In the genomic region with DNA sequence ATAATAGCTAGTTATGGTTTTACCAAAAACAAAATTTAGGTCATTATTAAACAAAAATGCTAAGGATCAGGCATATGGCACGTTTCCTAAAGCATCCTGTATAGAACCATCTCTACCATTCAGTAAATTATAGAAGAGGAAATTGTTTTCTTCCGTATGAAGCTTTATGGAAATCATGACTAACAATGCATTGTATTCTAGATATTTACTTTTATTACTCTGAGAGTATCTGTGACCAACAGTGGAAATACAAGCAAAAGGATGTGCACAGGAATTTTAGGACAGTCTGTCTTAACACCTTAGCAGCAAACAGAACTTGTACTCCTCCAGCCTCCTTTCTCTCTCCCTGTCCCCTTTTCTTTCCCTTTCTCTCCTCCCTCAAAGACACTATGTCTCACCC, we compare ENCODE assay signal across 2 cellular contexts.
TF ChIP-seq lines count a peak whose summit lies in the region.

No MANE protein-coding gene starts in this region.

TF ChIP-seq in IMR-90, 13 proteins besides CTCF, POLR2A, EP300 and RAD21:
- no peak for TF ChIP-seq RCOR1 (IDR thresholded peaks at IDR 0.05; ENCODE audit: insufficient replicate concordance, low read length)
- no peak for TF ChIP-seq CEBPB (IDR thresholded peaks at IDR 0.05; ENCODE audit: low read depth, low read length)
- TF ChIP-seq SMC3 (IDR thresholded peaks at IDR 0.05; ENCODE audit: low read depth, low read length) = no peak
- TF ChIP-seq MXI1 (IDR thresholded peaks at IDR 0.05; ENCODE audit: borderline replicate concordance, low read depth, low read length) = no peak
- TF ChIP-seq USF2 (IDR thresholded peaks at IDR 0.05; ENCODE audit: low read depth, low read length) = no peak
- no peak for TF ChIP-seq MAZ (IDR thresholded peaks at IDR 0.05; ENCODE audit: borderline replicate concordance, low read depth, low read length)
- no peak for TF ChIP-seq RFX5 (IDR thresholded peaks at IDR 0.05; ENCODE audit: low read depth, low read length)
- TF ChIP-seq, protein P1, sequence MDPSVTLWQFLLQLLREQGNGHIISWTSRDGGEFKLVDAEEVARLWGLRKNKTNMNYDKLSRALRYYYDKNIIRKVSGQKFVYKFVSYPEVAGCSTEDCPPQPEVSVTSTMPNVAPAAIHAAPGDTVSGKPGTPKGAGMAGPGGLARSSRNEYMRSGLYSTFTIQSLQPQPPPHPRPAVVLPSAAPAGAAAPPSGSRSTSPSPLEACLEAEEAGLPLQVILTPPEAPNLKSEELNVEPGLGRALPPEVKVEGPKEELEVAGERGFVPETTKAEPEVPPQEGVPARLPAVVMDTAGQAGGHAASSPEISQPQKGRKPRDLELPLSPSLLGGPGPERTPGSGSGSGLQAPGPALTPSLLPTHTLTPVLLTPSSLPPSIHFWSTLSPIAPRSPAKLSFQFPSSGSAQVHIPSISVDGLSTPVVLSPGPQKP (IDR thresholded peaks at IDR 0.05; ENCODE audit: borderline replicate concordance, low read depth, low read length) = no peak
- no peak for TF ChIP-seq NFE2L2 (IDR thresholded peaks at IDR 0.05; ENCODE audit: low read depth, low read length)
- TF ChIP-seq FOS (IDR thresholded peaks at IDR 0.05; ENCODE audit: low read depth, low read length) = no peak
- no peak for TF ChIP-seq BHLHE40 (IDR thresholded peaks at IDR 0.05; ENCODE audit: low read depth, low read length)
- TF ChIP-seq MAFK (IDR thresholded peaks at IDR 0.05; ENCODE audit: low read depth, low read length) = no peak
- no peak for TF ChIP-seq CHD1 (IDR thresholded peaks at IDR 0.05; ENCODE audit: low read depth, low read length)

TF ChIP-seq in endothelial cell of umbilical vein, 7 proteins besides CTCF, POLR2A, EP300 and RAD21:
- no peak for TF ChIP-seq MAX (IDR thresholded peaks at IDR 0.05; ENCODE audit: insufficient read depth, insufficient read length)
- no peak for TF ChIP-seq MYC (IDR thresholded peaks at IDR 0.05; ENCODE audit: low read depth, low read length)
- TF ChIP-seq GATA2 (IDR thresholded peaks at IDR 0.05; ENCODE audit: insufficient read depth, insufficient read length, low read depth, low read length) = no peak
- no peak for TF ChIP-seq EZH2 (IDR thresholded peaks at IDR 0.05; ENCODE audit: borderline replicate concordance, low read depth, low read length, severe bottlenecking)
- no peak for TF ChIP-seq JUN (IDR thresholded peaks at IDR 0.05; ENCODE audit: borderline replicate concordance, insufficient read depth, insufficient read length, low read depth)
- TF ChIP-seq FOS (IDR thresholded peaks at IDR 0.05; ENCODE audit: borderline replicate concordance, insufficient read depth, low read length) = no peak
- TF ChIP-seq POLR2AphosphoS5 (IDR thresholded peaks at IDR 0.05; ENCODE audit: insufficient read depth, low read depth, low read length) = no peak
